In genomic region chr16:64307431-64307830, GRCh38 we compare ENCODE assay signal across 11 cellular contexts.
"Had no signal": no experiment of that assay in that cellular context is flagged by ENCODE, and none has a peak within 500 bp of the region (broad histone marks: within the 10 kb centered on the region; RNA-seq: fewer than 3 reads in every experiment).

No MANE protein-coding gene starts in this region.

- H2AFZ ChIP-seq: GM23248 had no signal

- H3K4me1 Mint-ChIP-seq: IgD-negative memory B cell had no signal

- H3K27me3 Mint-ChIP-seq: IgD-negative memory B cell had no signal

- DNase-seq: GM23248, H9, HCEC 1CT, HFFc6, Kasumi-1, KBM-7 had no signal

- H3K4me3 Mint-ChIP-seq: H9, HFFc6, IgD-negative memory B cell had no signal

- H3K9me3 Mint-ChIP-seq: HFFc6 had no signal

- H3K4me3 ChIP-seq: GM23248 had no signal

- FAIRE-seq: H1, H54, HTR-8/SVneo had no signal

- H3K9ac ChIP-seq: GM23248, KMS-11 had no signal

- H3K27ac Mint-ChIP-seq: HFFc6 had no signal

- H3K4me2 ChIP-seq: KMS-11 had no signal

- H3K27ac ChIP-seq: GM23248, KMS-11 had no signal
